ENCODE assay signal across 12 cellular contexts in genomic region chr5:35876922-35877321, GRCh38. TPM values are rescaled to one million over a fixed set of nuclear protein-coding genes. Genes with fewer than 3 reads are reported as not detected.
DNase-seq lines count a peak whose midpoint lies in the region; ATAC-seq, FAIRE-seq and TF ChIP-seq lines count a peak whose summit lies in the region.
"Had no signal": no experiment of that assay in that cellular context is flagged by ENCODE, and none has a peak within 500 bp of the region (broad histone marks: within the 10 kb centered on the region; RNA-seq: fewer than 3 reads in every experiment).

No MANE protein-coding gene starts in this region.

- RAD21 ChIA-PET in GM12878 (lab: Charles Lee; ENCODE audit: unreplicated experiment): no interaction called here

- WGBS in GM12878 (ENCODE audit: insufficient coverage, insufficient replicate concordance, low lambda C conversion rate, missing lambda C conversion rate): 25% methylated on average over 3 of the region's 3 CpGs

- no peak for TF ChIP-seq EP300 in GM12878 (IDR thresholded peaks at IDR 0.05; ENCODE audit: borderline replicate concordance in 1 of 2, control insufficient read depth in 1 of 2, low read depth in 2 of 2, low read length in 2 of 2)

- no TSS peak for BruUV-seq in GM12878 (replicated peaks; lab: Mats Ljungman, UMichigan)

- peak overlapping the region; percentile 87 for H3K27ac Mint-ChIP-seq in CD8-positive, alpha-beta T cell
- H3K27ac Mint-ChIP-seq: stimulated activated memory B cell treated with anti-CD40 and anti-IgM and Interleukin-4, amounts not matched to agents 10 μg/mL and 1 μg/mL and 100 μg/mL, for 72 hours had no signal

- H3K4me3 ChIP-seq in CD8-positive, alpha-beta T cell (ENCODE audit: low read depth, low read length): no peak overlapping the region
- H3K4me3 ChIP-seq in KMS-11 (IDR thresholded peaks at IDR 0.05; ENCODE audit: insufficient read depth, low read depth, low read length) (no peak overlapping the region), GM12878 (no peak overlapping the region), mucosa of descending colon (no peak overlapping the region)

- peaks cover 9% of the 10 kb centered on the region for H3K9me3 Mint-ChIP-seq in CD8-positive, alpha-beta T cell

- no peak for TF ChIP-seq CTCF in CD8-positive, alpha-beta T cell (IDR thresholded peaks at IDR 0.05)
- no peak for TF ChIP-seq CTCF in KMS-11 (conservative IDR thresholded peaks at IDR 0.05; ENCODE audit: low read depth, low read length)
- TF ChIP-seq CTCF in GM12878 (IDR thresholded peaks at IDR 0.05 in 2 of 3, conservative IDR thresholded peaks at IDR 0.05 in 1 of 3; ENCODE audit: control insufficient read depth in 2 of 3, extremely low read depth in 1 of 3, insufficient read depth in 1 of 3, low read depth in 3 of 3, low read length in 3 of 3): no peak
- no peak for TF ChIP-seq CTCF in mucosa of descending colon (IDR thresholded peaks at IDR 0.05)

- H3K9me3 ChIP-seq in CD8-positive, alpha-beta T cell (ENCODE audit: low read length): no peaks in the 10 kb centered on the region
- H3K9me3 ChIP-seq in GM12878 (replicated peaks; ENCODE audit: control insufficient read depth, insufficient read depth, low read length) (no peaks in the 10 kb centered on the region; the same call in 2 of the 3 replicates), mucosa of descending colon (no peaks in the 10 kb centered on the region)

- peaks cover 87% of the 10 kb centered on the region for H3K4me1 Mint-ChIP-seq in CD8-positive, alpha-beta T cell (ENCODE audit: low read depth)

- no peak for TF ChIP-seq POLR2A in GM12878 (IDR thresholded peaks at IDR 0.05; ENCODE audit: low read depth, low read length)

- H4K20me1 ChIP-seq in KMS-11 (ENCODE audit: insufficient read depth): no peaks in the 10 kb centered on the region
- H4K20me1 ChIP-seq in GM12878 (ENCODE audit: control insufficient read depth, insufficient read depth): no peaks in the 10 kb centered on the region

- in situ Hi-C loops in GM12878 (cut with MboI): no loop called here

- FAIRE-seq in GM12878 (lab: Jason Lieb, UNC): no peak

- no peak for TF ChIP-seq RAD21 in GM12878 (IDR thresholded peaks at IDR 0.05; ENCODE audit: insufficient read depth, low read depth, low read length)

- peak overlapping the region; percentile 19; the same call in 1 of the 2 replicates for H3K4me2 ChIP-seq in KMS-11
- H3K4me2 ChIP-seq in GM12878 (ENCODE audit: control insufficient read depth, insufficient read depth): 0 out of 2 replicates have a peak overlapping the region, but pooled peaks have one; percentile 38

- peaks cover 65% of the 10 kb centered on the region for H3K4me1 ChIP-seq in CD8-positive, alpha-beta T cell (ENCODE audit: insufficient read depth, low read length)
- peaks cover 43% of the 10 kb centered on the region for H3K4me1 ChIP-seq in KMS-11 (ENCODE audit: low read depth, poor library complexity, severe bottlenecking)
- H3K4me1 ChIP-seq in GM12878 (ENCODE audit: control insufficient read depth, insufficient read depth, low read length): peaks cover 11% of the 10 kb centered on the region
- H3K4me1 ChIP-seq in mucosa of descending colon (ENCODE audit: low read depth): no peaks in the 10 kb centered on the region

- peaks cover 59% of the 10 kb centered on the region for H3K36me3 ChIP-seq in CD8-positive, alpha-beta T cell (ENCODE audit: insufficient read depth, low read length)
- H3K36me3 ChIP-seq in KMS-11 (ENCODE audit: insufficient read depth) (no peaks in the 10 kb centered on the region), GM12878 (ENCODE audit: control insufficient read depth in 2 of 2, insufficient read depth in 2 of 2, low read length in 1 of 2) (no peaks in the 10 kb centered on the region), mucosa of descending colon (ENCODE audit: low read depth) (no peaks in the 10 kb centered on the region)

- H3K27ac ChIP-seq in CD8-positive, alpha-beta T cell (ENCODE audit: low read depth, low read length): no peak overlapping the region
- H3K27ac ChIP-seq in KMS-11: no peak overlapping the region
- no peak overlapping the region for H3K27ac ChIP-seq in GM12878 (ENCODE audit: control insufficient read depth, insufficient read depth)

- no peak for ATAC-seq in CD8-positive, alpha-beta T cell
- ATAC-seq in GM12878 (peak; percentile 77), mucosa of descending colon (peak; percentile 89), HG02678 (IDR thresholded peaks at IDR 0.05; ENCODE audit: unreplicated experiment) (no peak), GM21528 (IDR thresholded peaks at IDR 0.05; ENCODE audit: low FRiP score, unreplicated experiment) (no peak), HG03439 (IDR thresholded peaks at IDR 0.05; ENCODE audit: unreplicated experiment) (no peak)
- ATAC-seq: stimulated activated memory B cell treated with anti-CD40 and anti-IgM and Interleukin-4, amounts not matched to agents 10 μg/mL and 1 μg/mL and 100 μg/mL, for 72 hours had no signal

- CTCF ChIA-PET in CD8-positive, alpha-beta T cell (lab: Charles Lee): interaction anchor here (1.6 to 1.7 kb wide), 2 partner anchors 14 to 99 kb away, joined by 4 to 6 read pairs; no protein-coding TSS in a partner anchor
- CTCF ChIA-PET in GM12878 (lab: Yijun Ruan, JAX): no interaction called here

- H3K27me3 Mint-ChIP-seq in CD8-positive, alpha-beta T cell (ENCODE audit: low read depth): no peaks in the 10 kb centered on the region
- H3K27me3 Mint-ChIP-seq: stimulated activated memory B cell treated with anti-CD40 and anti-IgM and Interleukin-4, amounts not matched to agents 10 μg/mL and 1 μg/mL and 100 μg/mL, for 72 hours had no signal

- intact Hi-C loops in CD8-positive, alpha-beta T cell (cut with DNase I, micrococcal nuclease): loop anchor here (5.0 kb wide), 2 partner anchors 100 to 260 kb away; partner anchors contain the start of gene SPEF2 (in 1 of the 2)
- intact Hi-C loops in GM12878 (cut with micrococcal nuclease; ENCODE audit: unreplicated experiment) (no loop called here), mucosa of descending colon (cut with DNase I, micrococcal nuclease) (no loop called here)

- no peaks in the 10 kb centered on the region for H3K79me2 ChIP-seq in KMS-11 (ENCODE audit: insufficient read depth, low read depth)
- H3K79me2 ChIP-seq in GM12878 (ENCODE audit: control insufficient read depth, insufficient read depth, low read length): no peaks in the 10 kb centered on the region

- H3K27me3 ChIP-seq in CD8-positive, alpha-beta T cell (ENCODE audit: insufficient read depth, low read length): no peaks in the 10 kb centered on the region
- H3K27me3 ChIP-seq in KMS-11 (ENCODE audit: insufficient read depth, low read depth): no peaks in the 10 kb centered on the region
- no peaks in the 10 kb centered on the region for H3K27me3 ChIP-seq in GM12878 (replicated peaks in 1 of 2; ENCODE audit: control insufficient read depth in 2 of 2, insufficient read depth in 2 of 2, low read length in 1 of 2)

- DNase-seq in CD8-positive, alpha-beta T cell: no peak
- DNase-seq in GM12878 (ENCODE audit: low read depth, low spot score) (no peak), mucosa of descending colon (no peak)
- DNase-seq: activated CD4-positive, alpha-beta T cell treated with anti-CD3 and anti-CD28 coated beads for 1 hour; NCI-H2171 treated with DMSO at 0.1 percent for 48 hours; SHP77 had no signal

- SMC1A ChIA-PET in GM12878 (lab: Charles Lee; ENCODE audit: uncharacterized antibody, unreplicated experiment): interaction anchor here (0.6 to 1.0 kb wide), 2 partner anchors 30 to 64 kb away, joined by 3 read pairs; no protein-coding TSS in a partner anchor

- peak overlapping the region; percentile 46 for H3K4me3 Mint-ChIP-seq in CD8-positive, alpha-beta T cell
- H3K4me3 Mint-ChIP-seq: stimulated activated memory B cell treated with anti-CD40 and anti-IgM and Interleukin-4, amounts not matched to agents 10 μg/mL and 1 μg/mL and 100 μg/mL, for 72 hours had no signal

- H3K36me3 Mint-ChIP-seq in CD8-positive, alpha-beta T cell: peaks cover 83% of the 10 kb centered on the region
- H3K36me3 Mint-ChIP-seq: stimulated activated memory B cell treated with anti-CD40 and anti-IgM and Interleukin-4, amounts not matched to agents 10 μg/mL and 1 μg/mL and 100 μg/mL, for 72 hours had no signal

- no peak overlapping the region for H3K9ac ChIP-seq in KMS-11
- no peak overlapping the region for H3K9ac ChIP-seq in GM12878 (ENCODE audit: control insufficient read depth, insufficient read depth, low read length)

- H2AFZ ChIP-seq in KMS-11 (ENCODE audit: low read depth) (no peak overlapping the region), GM12878 (ENCODE audit: control insufficient read depth, low read depth, low read length) (no peak overlapping the region)

- POLR2A ChIA-PET in CD8-positive, alpha-beta T cell (lab: Charles Lee): interaction anchor here (0.6 to 6.3 kb wide), 5 partner anchors 14 to 219 kb away, joined by 3 to 44 read pairs (median 4); no protein-coding TSS in a partner anchor
- POLR2A ChIA-PET in GM12878 (lab: Charles Lee): interaction anchor here (1.2 kb wide), 1 partner anchor 23 kb away, joined by 3 read pairs; no protein-coding TSS in a partner anchor

TF ChIP-seq in GM12878, 131 proteins besides CTCF, POLR2A, EP300 and RAD21 (continues in another document):
- no peak for TF ChIP-seq SMAD5 (IDR thresholded peaks at IDR 0.05; ENCODE audit: low read depth)
- no peak for TF ChIP-seq ZNF622 (IDR thresholded peaks at IDR 0.05)
- no peak for TF ChIP-seq MYC (IDR thresholded peaks at IDR 0.05; ENCODE audit: insufficient read depth, insufficient read length, insufficient replicate concordance, low read length, severe bottlenecking)
- no peak for TF ChIP-seq RELA (IDR thresholded peaks at IDR 0.05; ENCODE audit: borderline replicate concordance, partially characterized antibody)
- TF ChIP-seq ASH2L (IDR thresholded peaks at IDR 0.05; ENCODE audit: borderline replicate concordance, low read depth): no peak

RNA-seq across cellular contexts. Expression of gene IL7R, which starts 20.2 kb away (rescaled TPM):
- 100 to 1,000 TPM; 287 to 310 TPM for total RNA-seq in CD8-positive, alpha-beta T cell
- total RNA-seq in GM12878 (2013; cell fraction: nucleolus; rRNA removed): 67.0 and 73.7 TPM in 2 replicates
- 0.73 and 1.7 TPM in 2 replicates for total RNA-seq in GM12878 (2014; rRNA removed)
- 0.51 and 0.98 TPM in 2 replicates for total RNA-seq in GM12878 (2014; rRNA removed; fragmentation: Illumina TruSeq; extraction: Trizol)
- total RNA-seq in GM12878 (2021): 1.3 and 1.5 TPM in 2 replicates
- 0.28 TPM for polyA plus RNA-seq in GM12878 (2011; ENCODE audit: low read depth)
- 21.1 and 27.2 TPM in 2 replicates for polyA plus RNA-seq in GM12878 (2011; rRNA removed)
- polyA plus RNA-seq in GM12878 (2011; cell fraction: cytosol; rRNA removed): 20.7 and 30.0 TPM in 2 replicates
- polyA plus RNA-seq in GM12878 (2011; cell fraction: nucleus; rRNA removed): 28.1 and 34.5 TPM in 2 replicates
- 0.61 and 1.1 TPM in 2 replicates for polyA plus RNA-seq in GM12878 (2012)
- polyA plus RNA-seq in GM12878 (2014; fragmentation: Illumina TruSeq; extraction: Trizol): 1.3 and 2.1 TPM in 2 replicates
- polyA plus RNA-seq in GM12878 (2014; fragmentation: Nextera tagmentation; extraction: Ambion mirVana): under 1 TPM; 0.52 to 0.97 TPM
- 0.40 and 0.63 TPM in 2 replicates for polyA plus RNA-seq in GM12878 (2014; rRNA removed)
- polyA plus RNA-seq in GM12878 (2016; fragmentation: Nextera tagmentation; extraction: Ambion mirVana): under 1 TPM; 0.62 to 0.63 TPM
- 49.3 and 52.3 TPM in 2 replicates for polyA minus RNA-seq in GM12878 (2011; rRNA and poly(A)+ RNA removed)
- 11.5 and 11.7 TPM in 2 replicates for polyA minus RNA-seq in GM12878 (2011; cell fraction: cytosol; rRNA and poly(A)+ RNA removed)
- polyA minus RNA-seq in GM12878 (2011; cell fraction: nucleus; rRNA and poly(A)+ RNA removed): 18.3 and 26.8 TPM in 2 replicates
- 10 to 100 TPM in 2 of 3 donors, 1 to 10 TPM in 1; 6.6 to 16.9 (median 10.4) TPM for total RNA-seq in mucosa of descending colon
- total RNA-seq: G401 had no signal

Comparison
In these comparisons a context has a peak if more than half of its experiments do, and no peak if none do; other contexts are left out.
1. ATAC-seq: peak in GM12878 (single experiment) and mucosa of descending colon (single experiment); none in CD8-positive, alpha-beta T cell (single experiment), HG02678 (single experiment), GM21528 (single experiment) and HG03439 (single experiment).
2. intact Hi-C loops: an anchor here in CD8-positive, alpha-beta T cell (5.0 kb wide); none called in GM12878 and mucosa of descending colon.